11 cellular contexts compared by ENCODE assay signal in the genomic region with DNA sequence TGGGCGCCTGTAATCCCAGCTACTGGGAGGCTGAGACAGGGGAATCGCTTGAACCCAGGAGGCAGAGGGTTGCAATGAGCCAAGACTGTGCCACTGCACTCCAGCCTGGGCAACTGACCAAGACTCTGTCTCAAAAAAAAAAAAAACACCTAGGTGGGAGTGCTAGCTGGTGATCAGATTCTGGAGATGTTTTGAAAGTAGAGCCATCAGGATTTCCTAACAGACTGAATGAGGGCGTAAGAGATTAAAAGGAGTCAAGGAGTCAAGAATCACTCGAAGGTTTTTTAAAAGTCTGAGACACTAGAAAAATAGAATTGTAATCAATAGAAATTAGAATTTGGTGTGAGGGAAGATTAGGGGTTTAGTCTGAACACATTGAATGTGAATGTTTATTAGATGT.
DNase-seq lines count a peak whose midpoint lies in the region; ATAC-seq, FAIRE-seq and TF ChIP-seq lines count a peak whose summit lies in the region.
"Had no signal": no experiment of that assay in that cellular context is flagged by ENCODE, and none has a peak within 500 bp of the region (broad histone marks: within the 10 kb centered on the region; RNA-seq: fewer than 3 reads in every experiment).

No MANE protein-coding gene starts in this region.

- TF ChIP-seq CTCF in esophagus squamous epithelium (IDR thresholded peaks at IDR 0.05) (no peak), nephron (IDR thresholded peaks at IDR 0.05; ENCODE audit: unreplicated experiment in 3 of 3) (no peak), transverse colon (IDR thresholded peaks at IDR 0.05) (no peak), WERI-Rb-1 (IDR thresholded peaks at IDR 0.05; ENCODE audit: low read depth, low read length) (no peak)

- H3K4me3 ChIP-seq in SJSA1 (no peak overlapping the region), esophagus squamous epithelium (no peak overlapping the region), transverse colon (no peak overlapping the region), WERI-Rb-1 (ENCODE audit: low read depth, low read length) (no peak overlapping the region)
- H3K4me3 ChIP-seq: HAP-1 had no signal

- 87 to 91% methylated on average over 4 of the region's 4 CpGs for WGBS in esophagus squamous epithelium, 2 donors
- 88 to 100% methylated on average over 1 to 4 of the region's 4 CpGs for WGBS in transverse colon (ENCODE audit: low coverage in 1 of 2), 2 donors

- no peak for FAIRE-seq in frontal cortex (lab: Jason Lieb, UNC)

- H3K36me3 ChIP-seq in SJSA1 (no peaks in the 10 kb centered on the region), esophagus squamous epithelium (no peaks in the 10 kb centered on the region), transverse colon (no peaks in the 10 kb centered on the region), WERI-Rb-1 (no peaks in the 10 kb centered on the region)
- H3K36me3 ChIP-seq: HAP-1 had no signal

- no peak for ATAC-seq in HG03175 (IDR thresholded peaks at IDR 0.05; ENCODE audit: unreplicated experiment)
- ATAC-seq: left colon had no signal

- H3K9me3 Mint-ChIP-seq in nephron, result no peaks in the 10 kb centered on the region

- peak overlapping the region; percentile 70 to 83 (median 81) for H3K27ac Mint-ChIP-seq in nephron

- intact Hi-C loops in esophagus squamous epithelium (cut with DNase I) (no loop called here), transverse colon (cut with DNase I; ENCODE audit: low total_unique reads) (no loop called here)

- no peak for TF ChIP-seq EP300 in transverse colon (IDR thresholded peaks at IDR 0.05; ENCODE audit: low read depth)

- TF ChIP-seq POLR2A in esophagus squamous epithelium (IDR thresholded peaks at IDR 0.05) (no peak), transverse colon (IDR thresholded peaks at IDR 0.05) (no peak)

- no peaks in the 10 kb centered on the region for H3K27me3 Mint-ChIP-seq in nephron (ENCODE audit: low read depth)

- H3K4me1 ChIP-seq in SJSA1 (replicated peaks) (peaks cover 41% of the 10 kb centered on the region), esophagus squamous epithelium (peaks cover 0 to 25% (median 13%) of the 10 kb centered on the region in 3 donors), transverse colon (peaks cover 0 to 30% (median 8%) of the 10 kb centered on the region in 4 donors)

- DNase-seq in SJSA1 (ENCODE audit: low read depth in 1 of 2, low spot score in 2 of 2), result no peak
- DNase-seq in esophagus squamous epithelium (lab: John Stamatoyannopoulos, UW), result no peak
- DNase-seq in transverse colon, result no peak
- no peak for DNase-seq in frontal cortex (ENCODE audit: low spot score in 2 of 2)
- DNase-seq in WERI-Rb-1, result no peak
- DNase-seq in GM03348 (ENCODE audit: low spot score), result no peak
- DNase-seq: activated CD8-positive, alpha-beta memory T cell treated with anti-CD3 and anti-CD28 coated beads for 24 hours; left colon had no signal

- H3K27me3 ChIP-seq in SJSA1 (replicated peaks) (no peaks in the 10 kb centered on the region), esophagus squamous epithelium (no peaks in the 10 kb centered on the region), transverse colon (no peaks in the 10 kb centered on the region), WERI-Rb-1 (ENCODE audit: insufficient read depth, low read depth, severe bottlenecking) (no peaks in the 10 kb centered on the region)

- H3K36me3 Mint-ChIP-seq in nephron (ENCODE audit: low read depth), result no peaks in the 10 kb centered on the region

- H3K9me3 ChIP-seq in SJSA1 (replicated peaks) (no peaks in the 10 kb centered on the region), esophagus squamous epithelium (no peaks in the 10 kb centered on the region), transverse colon (no peaks in the 10 kb centered on the region), WERI-Rb-1 (ENCODE audit: severe bottlenecking) (no peaks in the 10 kb centered on the region)
- H3K9me3 ChIP-seq: HAP-1 had no signal

- in situ Hi-C loops in transverse colon (cut with MboI; ENCODE audit: low pct_ligation_motif_present in 1 of 4, low pct_unique_long_range_greater_than_20kb in 1 of 4, low sequenced_read_pairs in 3 of 4), result no loop called here

- peaks cover 30% of the 10 kb centered on the region for H3K4me1 Mint-ChIP-seq in nephron

- no peak overlapping the region for H3K4me3 Mint-ChIP-seq in nephron

- H3K27ac ChIP-seq in SJSA1 (peak overlapping the region; percentile 97), esophagus squamous epithelium (peak overlapping the region in 3 of 4 donors; percentile 74 to 82 (median 76)), transverse colon (peak overlapping the region; percentile 23 to 53 (median 43)), WERI-Rb-1 (no peak overlapping the region)
